In the genomic region with DNA sequence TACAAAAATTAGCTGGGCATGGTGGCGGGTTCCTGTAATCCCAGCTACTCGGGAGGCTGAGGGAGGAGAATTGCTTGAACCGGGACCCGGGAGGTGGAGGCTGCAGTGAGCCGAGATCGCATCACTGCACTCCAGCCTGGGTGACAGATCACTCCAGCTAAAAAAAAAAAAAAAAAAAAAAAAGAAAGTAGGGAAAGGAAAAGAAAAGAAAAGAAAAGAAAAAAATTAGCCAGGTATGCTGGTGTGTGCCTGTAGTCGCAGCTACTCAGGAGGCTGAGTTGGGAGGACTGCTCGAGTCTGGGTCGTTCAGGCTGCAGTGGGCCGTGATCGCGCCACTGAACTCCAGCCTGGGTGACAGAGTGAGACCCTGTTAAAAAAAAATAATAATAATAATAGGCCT, we compare ENCODE assay signal across 9 cellular contexts. TPM values are rescaled to one million over a fixed set of nuclear protein-coding genes. Genes with fewer than 3 reads are reported as not detected.
DNase-seq lines count a peak whose midpoint lies in the region; FAIRE-seq and TF ChIP-seq lines count a peak whose summit lies in the region.
"Not testable (repeated sequence)": the region's sequence is repeated elsewhere in the genome, so short reads cannot be mapped to it uniquely, and the experiment has no call there.
"Had no signal": no experiment of that assay in that cellular context is flagged by ENCODE, and none has a peak within 500 bp of the region (broad histone marks: within the 10 kb centered on the region; RNA-seq: fewer than 3 reads in every experiment).

No MANE protein-coding gene starts in this region.

- CTCF ChIA-PET in PC-9 (lab: Charles Lee) = interaction anchor here (0.5 to 1.1 kb wide), 8 partner anchors 7 to 315 kb away, joined by 3 to 16 read pairs (median 6); no protein-coding TSS in a partner anchor

- WGBS in neuronal stem cell (ENCODE audit: extremely low coverage in 2 of 2, insufficient read length in 2 of 2, insufficient replicate concordance in 1 of 2), 2 donors = no CpG with 5 or more reads among the region's 12 CpGs
- WGBS in transverse colon (ENCODE audit: low coverage in 1 of 2), 2 donors = 94% methylated on average over 12 of the region's 12 CpGs; no CpG with 5 or more reads in 1 of the 2 donors

- not testable (repeated sequence) for BruUV-seq in PC-9 (replicated peaks; lab: Mats Ljungman, UMichigan)

- peak overlapping the region; percentile 54 for H2BK120ac ChIP-seq in neuronal stem cell (ENCODE audit: low read depth, low read length)

- H2BK5ac ChIP-seq in neuronal stem cell (ENCODE audit: low read length) = not testable (repeated sequence)

- peak overlapping the region; percentile 62 for H3K4me2 ChIP-seq in PC-9
- H3K4me2 ChIP-seq in astrocyte (ENCODE audit: low read length) = peak overlapping the region; percentile 85
- H3K4me2 ChIP-seq in neuronal stem cell (ENCODE audit: insufficient read depth, low read length, poor library complexity, severe bottlenecking) = not testable (repeated sequence)

- not testable (repeated sequence) for H3K4ac ChIP-seq in neuronal stem cell (ENCODE audit: low read length)

- H3K14ac ChIP-seq in neuronal stem cell (ENCODE audit: low read length) = not testable (repeated sequence)

- H4K91ac ChIP-seq in neuronal stem cell (ENCODE audit: low read depth, low read length, poor library complexity) = not testable (repeated sequence)

- H3K9me2 ChIP-seq in PC-9 (ENCODE audit: insufficient read depth) = not testable (repeated sequence)

- POLR2A ChIA-PET in PC-9 (lab: Charles Lee; ENCODE audit: unreplicated experiment) = interaction anchor here (0.5 to 0.8 kb wide), 7 partner anchors 71 to 759 kb away, joined by 3 to 22 read pairs (median 6); no protein-coding TSS in a partner anchor

- not testable (repeated sequence) for TF ChIP-seq CTCF in GM12865 (IDR thresholded peaks at IDR 0.05; ENCODE audit: insufficient read depth, low read depth, low read length, missing control alignments); PC-9 (conservative IDR thresholded peaks at IDR 0.05); astrocyte (IDR thresholded peaks at IDR 0.05; ENCODE audit: insufficient read depth, low read depth, low read length); transverse colon (IDR thresholded peaks at IDR 0.05)

- H3K9me3 ChIP-seq in PC-9 (ENCODE audit: insufficient read depth, low read depth); astrocyte (ENCODE audit: insufficient read depth, low read depth, low read length); iPS-15b (ENCODE audit: control insufficient read depth, insufficient read depth, low read length); neuronal stem cell (replicated peaks in 1 of 2; ENCODE audit: control insufficient read depth in 2 of 2, insufficient read depth in 1 of 2, low read depth in 1 of 2, low read length in 2 of 2); transverse colon: not testable (repeated sequence)

- H3F3A ChIP-seq in PC-9 (ENCODE audit: insufficient read depth, low read depth) = peaks cover 21% of the 10 kb centered on the region; the same call in 1 of the 2 replicates

- TF ChIP-seq EP300 in transverse colon (IDR thresholded peaks at IDR 0.05; ENCODE audit: low read depth) = not testable (repeated sequence)

- peak overlapping the region; percentile 99 for H3K23ac ChIP-seq in neuronal stem cell (ENCODE audit: low read depth, low read length, poor library complexity)

- in situ Hi-C loops in transverse colon (cut with MboI; ENCODE audit: low pct_ligation_motif_present in 1 of 4, low pct_unique_long_range_greater_than_20kb in 1 of 4, low sequenced_read_pairs in 3 of 4) = not testable (repeated sequence)

- not testable (repeated sequence) for H3K27ac Mint-ChIP-seq in astrocyte (ENCODE audit: unreplicated experiment)

- H3K9ac ChIP-seq in astrocyte (ENCODE audit: low read length); iPS-15b (ENCODE audit: low read depth, low read length); neuronal stem cell (ENCODE audit: low read depth, low read length, poor library complexity): not testable (repeated sequence)

- not testable (repeated sequence) for H2AFZ ChIP-seq in PC-9
- peak overlapping the region; percentile 95 for H2AFZ ChIP-seq in astrocyte (ENCODE audit: low read depth, low read length)
- H2AFZ ChIP-seq in neuronal stem cell (ENCODE audit: low read length) = peak overlapping the region; percentile 99

- H3K79me2 ChIP-seq in PC-9 (ENCODE audit: low read depth); astrocyte (ENCODE audit: insufficient read depth, low read length): not testable (repeated sequence)

- FAIRE-seq in astrocyte (lab: Jason Lieb, UNC) = not testable (repeated sequence)

- peaks cover 12% of the 10 kb centered on the region for H3K27me3 Mint-ChIP-seq in astrocyte (ENCODE audit: low read depth, unreplicated experiment)

- H3K27ac ChIP-seq in PC-9; astrocyte (ENCODE audit: low read depth, low read length); neuronal stem cell (replicated peaks; ENCODE audit: low read length): not testable (repeated sequence)
- peak overlapping the region; percentile 65 to 78 (median 76) for H3K27ac ChIP-seq in transverse colon

- not testable (repeated sequence) for H3K27me3 ChIP-seq in PC-9 (ENCODE audit: insufficient read depth, low read depth); astrocyte (ENCODE audit: insufficient read depth, low read length); iPS-15b (ENCODE audit: control insufficient read depth, insufficient read depth, low read length); transverse colon
- peaks cover 0 to 16% (median 9%) of the 10 kb centered on the region in 3 experiments for H3K27me3 ChIP-seq in neuronal stem cell (ENCODE audit: control insufficient read depth in 3 of 3, insufficient read depth in 3 of 3, low read depth in 1 of 3, low read length in 3 of 3)

- H3K4me1 ChIP-seq in PC-9 (replicated peaks; ENCODE audit: insufficient read depth) (peaks cover 18% of the 10 kb centered on the region), neuronal stem cell (ENCODE audit: control insufficient read depth in 2 of 2, insufficient read depth in 1 of 2, low read depth in 1 of 2, low read length in 2 of 2) (peaks cover 7 to 11% of the 10 kb centered on the region in 2 donors), transverse colon (peaks cover 6 to 31% (median 16%) of the 10 kb centered on the region in 4 donors)
- H3K4me1 ChIP-seq in astrocyte (ENCODE audit: insufficient read depth, low read length); iPS-15b (ENCODE audit: control insufficient read depth, insufficient read depth, low read length): not testable (repeated sequence)

- H3K9me3 Mint-ChIP-seq in astrocyte (ENCODE audit: unreplicated experiment) = not testable (repeated sequence)

- H3K4me1 Mint-ChIP-seq in astrocyte (ENCODE audit: low read depth, unreplicated experiment) = not testable (repeated sequence)

- not testable (repeated sequence) for H3K4me3 Mint-ChIP-seq in astrocyte (ENCODE audit: unreplicated experiment)

- not testable (repeated sequence) for DNase-seq in GM12865 (ENCODE audit: low read depth); PC-9; astrocyte (ENCODE audit: low read depth); neuronal stem cell (ENCODE audit: low spot score); transverse colon

- not testable (repeated sequence) for H3K36me3 ChIP-seq in PC-9 (ENCODE audit: low read depth); astrocyte (ENCODE audit: insufficient read depth, low read length); iPS-15b (ENCODE audit: control insufficient read depth, insufficient read depth, low read length); neuronal stem cell (replicated peaks in 1 of 2; ENCODE audit: control insufficient read depth in 2 of 2, insufficient read depth in 2 of 2, low read length in 2 of 2); transverse colon

- H2BK15ac ChIP-seq in neuronal stem cell (ENCODE audit: low read length) = peak overlapping the region; percentile 99

- not testable (repeated sequence) for H4K20me1 ChIP-seq in PC-9 (ENCODE audit: insufficient read depth); astrocyte (ENCODE audit: insufficient read depth, low read length)

- not testable (repeated sequence) for H4K8ac ChIP-seq in neuronal stem cell (ENCODE audit: low read depth, low read length)

- not testable (repeated sequence) for H2AK5ac ChIP-seq in neuronal stem cell (ENCODE audit: low read depth, low read length)

- H3K4me3 ChIP-seq in GM12865 (ENCODE audit: low read depth, low read length) (peak overlapping the region; percentile 45; the same call in 1 of the 2 replicates), iPS-15b (ENCODE audit: low read depth, low read length) (peak overlapping the region; percentile 56), transverse colon (peak overlapping the region in 1 of 4 donors; percentile 33)
- not testable (repeated sequence) for H3K4me3 ChIP-seq in PC-9; astrocyte (ENCODE audit: insufficient read depth, low read depth, low read length); neuronal stem cell (ENCODE audit: low read length in 2 of 2)

- intact Hi-C loops in PC-9 (cut with micrococcal nuclease; ENCODE audit: unreplicated experiment); transverse colon (cut with DNase I; ENCODE audit: low total_unique reads): not testable (repeated sequence)

- TF ChIP-seq POLR2A in transverse colon (IDR thresholded peaks at IDR 0.05) = not testable (repeated sequence)

- not testable (repeated sequence) for H3K18ac ChIP-seq in neuronal stem cell (ENCODE audit: low read length)

- H3K36me3 Mint-ChIP-seq in astrocyte (ENCODE audit: low read depth, unreplicated experiment) = peaks cover 15% of the 10 kb centered on the region

- H3K79me1 ChIP-seq in neuronal stem cell (ENCODE audit: low read depth, low read length) = not testable (repeated sequence)

- H2BK12ac ChIP-seq in neuronal stem cell (ENCODE audit: low read length) = not testable (repeated sequence)

RNA-seq across cellular contexts. Expression of gene PPFIA3, which starts 7.9 kb away (rescaled TPM):
- total RNA-seq in PC-9 (2021) (8.3 and 10.1 TPM in 2 replicates), astrocyte (9.2 and 11.7 TPM in 2 replicates), transverse colon (100 to 1,000 TPM in 1 of 4 donors, 10 to 100 TPM in 3; 18.6 to 106 (median 19.9) TPM)
- polyA plus RNA-seq in neuronal stem cell (2013, experiment 1 of 2) = 10.5 TPM
- polyA plus RNA-seq in neuronal stem cell (2013, experiment 2 of 2) = 10.8 TPM

RNA-seq across cellular contexts. Expression of gene C19orf73, which starts 8.3 kb away (rescaled TPM):
- total RNA-seq in PC-9 (2021) (1.5 and 3.0 TPM in 2 replicates), astrocyte (0.73 and 1.4 TPM in 2 replicates), transverse colon (10 to 100 TPM in 1 of 4 donors, 1 to 10 TPM in 2, not detected in 1; 7.5 to 12.5 (median 8.2) TPM)
- 1.1 TPM for polyA plus RNA-seq in neuronal stem cell (2013, experiment 1 of 2)
- polyA plus RNA-seq in neuronal stem cell (2013, experiment 2 of 2) = 1.3 TPM

RNA-seq across cellular contexts. Expression of gene LIN7B, which starts 13.1 kb away (rescaled TPM):
- 6.5 and 7.0 TPM in 2 replicates for total RNA-seq in PC-9 (2021)
- 8.9 and 9.7 TPM in 2 replicates for total RNA-seq in astrocyte
- polyA plus RNA-seq in neuronal stem cell (2013, experiment 1 of 2) = 3.6 TPM
- 3.0 TPM for polyA plus RNA-seq in neuronal stem cell (2013, experiment 2 of 2)
- total RNA-seq in transverse colon = 10 to 100 TPM; 14.2 to 92.8 (median 39.8) TPM

RNA-seq across cellular contexts. Expression of gene HRC, which starts 28.0 kb away (rescaled TPM):
- total RNA-seq in PC-9 (2021) (0.50 TPM in 1 of 2 replicates, not detected in the other), astrocyte (not detected in 2 replicates), transverse colon (under 1 TPM in 2 of 4 donors, not detected in 2; 0.16 to 0.82 TPM)
- polyA plus RNA-seq in neuronal stem cell (2013, experiment 1 of 2) = 0.66 TPM
- polyA plus RNA-seq in neuronal stem cell (2013, experiment 2 of 2) = 0.76 TPM
- total RNA-seq: activated CD4-positive, alpha-beta T cell treated with anti-CD3 and anti-CD28 coated beads for 36 hours; activated naive CD4-positive, alpha-beta T cell treated with anti-CD3 and anti-CD28 coated beads for 36 hours; T-helper 1 cell treated with Interleukin-12 subunit alpha and Interleukin-12 subunit beta and Interleukin-4 antibody, amounts not matched to agents 30 ng/mL and 1 ng/mL, for 36 hours had no signal

RNA-seq across cellular contexts. Expression of gene TRPM4, which starts 30.4 kb away (rescaled TPM):
- 43.8 and 62.3 TPM in 2 replicates for total RNA-seq in PC-9 (2021)
- 26.3 and 28.3 TPM in 2 replicates for total RNA-seq in astrocyte
- 4.2 TPM for polyA plus RNA-seq in neuronal stem cell (2013, experiment 1 of 2)
- polyA plus RNA-seq in neuronal stem cell (2013, experiment 2 of 2) = 4.4 TPM
- 100 to 1,000 TPM; 247 to 884 (median 568) TPM for total RNA-seq in transverse colon
